8 cellular contexts compared by ENCODE assay signal in the genomic region with DNA sequence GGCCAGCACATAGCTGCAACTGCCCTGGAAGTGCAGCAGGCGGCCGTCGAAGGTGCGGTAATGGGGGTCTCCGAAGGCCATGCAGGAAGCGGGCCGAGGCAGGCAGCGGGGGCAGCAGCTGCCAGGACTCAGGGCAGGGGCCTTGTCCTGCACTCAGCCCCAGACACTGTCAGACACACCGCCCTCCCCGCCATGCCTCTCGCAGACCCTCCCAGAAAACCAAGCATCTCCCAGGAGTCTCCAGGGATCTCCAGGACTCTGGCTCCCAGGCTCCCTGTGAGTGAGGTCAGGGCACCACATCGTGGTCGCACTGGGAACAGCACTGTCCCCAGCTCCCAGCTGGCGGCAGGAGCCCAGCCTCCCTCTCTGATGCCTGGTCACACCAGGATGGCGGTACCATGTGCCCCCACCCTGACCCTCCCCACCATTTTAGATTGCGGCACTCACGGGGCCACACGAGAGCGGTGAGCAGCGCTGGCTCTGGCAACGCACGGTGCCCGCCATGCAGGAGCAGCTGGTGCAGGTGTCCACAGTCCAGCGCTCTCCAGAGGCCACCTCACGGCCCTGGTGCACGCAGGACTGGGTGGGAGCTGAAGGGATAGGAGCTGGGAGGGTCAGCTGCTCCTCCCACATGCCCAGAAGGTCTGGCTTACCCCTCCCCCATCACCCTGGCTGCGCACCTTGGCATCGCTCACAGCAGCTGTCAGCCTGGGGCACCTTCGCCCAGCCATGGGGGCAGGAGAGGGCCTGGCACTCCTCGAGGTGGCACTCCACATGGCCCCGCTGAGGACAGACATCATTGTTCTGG. TPM values are rescaled to one million over a fixed set of nuclear protein-coding genes. Genes with fewer than 3 reads are reported as not detected.
A peak's percentile ranks its signal among the peaks of the same experiment; 100 is the strongest.
DNase-seq lines count a peak whose midpoint lies in the region; ATAC-seq and TF ChIP-seq lines count a peak whose summit lies in the region.

No MANE protein-coding gene starts in this region.

- H3K4me1 ChIP-seq in liver (ENCODE audit: control insufficient read depth in 4 of 4, insufficient read depth in 4 of 4, low read length in 3 of 4): peaks cover 0 to 7% (median 0%) of the 10 kb centered on the region in 4 donors
- H3K4me1 ChIP-seq in uterus: no peaks in the 10 kb centered on the region

- no peak overlapping the region for H3K27ac Mint-ChIP-seq in immature natural killer cell

- H3K27me3 ChIP-seq in liver (ENCODE audit: control insufficient read depth in 4 of 4, insufficient read depth in 4 of 4, low read length in 3 of 4): no peaks in the 10 kb centered on the region
- H3K27me3 ChIP-seq in uterus: no peaks in the 10 kb centered on the region

- no peak overlapping the region for H3K4me3 Mint-ChIP-seq in immature natural killer cell

- peaks cover 0 to 5% (median 2%) of the 10 kb centered on the region in 3 donors for H3K27me3 Mint-ChIP-seq in immature natural killer cell (ENCODE audit: low read depth in 3 of 3)

- H3K36me3 ChIP-seq in liver (ENCODE audit: control insufficient read depth in 4 of 4, insufficient read depth in 3 of 4, low read depth in 1 of 4, low read length in 3 of 4) (no peaks in the 10 kb centered on the region), uterus (no peaks in the 10 kb centered on the region)

- no peaks in the 10 kb centered on the region for H3K9me3 Mint-ChIP-seq in immature natural killer cell

- peak; percentile 58 for TF ChIP-seq CTCF in GM12875 (IDR thresholded peaks at IDR 0.05; ENCODE audit: borderline replicate concordance, insufficient read depth, low read depth, low read length)
- TF ChIP-seq CTCF in liver (IDR thresholded peaks at IDR 0.05; ENCODE audit: low read depth, low read length, missing input control): peak; percentile 81
- peak; percentile 71 to 90 (median 84) for TF ChIP-seq CTCF in uterus (IDR thresholded peaks at IDR 0.05)

- H3K4me3 ChIP-seq in GM12875 (ENCODE audit: low read depth, low read length) (no peak overlapping the region), liver (ENCODE audit: low read depth in 1 of 3, low read length in 3 of 3) (no peak overlapping the region), uterus (no peak overlapping the region)

- H3K4me1 Mint-ChIP-seq in immature natural killer cell: no peaks in the 10 kb centered on the region

- H3K27ac ChIP-seq in caudate nucleus (ENCODE audit: low read depth, low read length) (no peak overlapping the region), liver (ENCODE audit: low read depth in 1 of 2, low read length in 2 of 2) (no peak overlapping the region), uterus (no peak overlapping the region)

- intact Hi-C loops in uterus (cut with DNase I; ENCODE audit: low total_unique reads): no loop called here

- no peak overlapping the region for H3K9ac ChIP-seq in liver (ENCODE audit: low read depth in 1 of 2, low read length in 2 of 2)

- DNase-seq in 8988T (peak; percentile 93), NCI-H526 treated with DMSO at 0.1 percent for 48 hours (lab: John Stamatoyannopoulos, UW) (peak; percentile 48), caudate nucleus (lab: John Stamatoyannopoulos, UW) (peak in 58 of 61 donors; percentile 6 to 80 (median 50)), uterus (peak; percentile 53 to 64), immature natural killer cell (no peak)

- no peaks in the 10 kb centered on the region for H3K36me3 Mint-ChIP-seq in immature natural killer cell

- ATAC-seq in GM19351 (IDR thresholded peaks at IDR 0.05; ENCODE audit: unreplicated experiment): no peak

- no peaks in the 10 kb centered on the region for H3K9me3 ChIP-seq in liver (ENCODE audit: control insufficient read depth in 4 of 4, low read length in 3 of 4)
- no peaks in the 10 kb centered on the region for H3K9me3 ChIP-seq in uterus

- TF ChIP-seq RAD21 in liver (IDR thresholded peaks at IDR 0.05): peak; percentile 83 to 88

- WGBS in liver: 52% methylated on average over 31 of the region's 31 CpGs

- TF ChIP-seq POLR2A in uterus (IDR thresholded peaks at IDR 0.05): no peak

TF ChIP-seq in liver, 16 proteins besides CTCF, POLR2A, EP300 and RAD21:
- TF ChIP-seq, protein P1, sequence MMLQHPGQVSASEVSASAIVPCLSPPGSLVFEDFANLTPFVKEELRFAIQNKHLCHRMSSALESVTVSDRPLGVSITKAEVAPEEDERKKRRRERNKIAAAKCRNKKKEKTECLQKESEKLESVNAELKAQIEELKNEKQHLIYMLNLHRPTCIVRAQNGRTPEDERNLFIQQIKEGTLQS (IDR thresholded peaks at IDR 0.05): no peak
- no peak for TF ChIP-seq SP1 (IDR thresholded peaks at IDR 0.05)
- no peak for TF ChIP-seq NR2F2 (IDR thresholded peaks at IDR 0.05)
- no peak for TF ChIP-seq HNF4A (conservative IDR thresholded peaks at IDR 0.05)
- TF ChIP-seq EGR1 (IDR thresholded peaks at IDR 0.05; ENCODE audit: low read depth in 2 of 2): no peak
- no peak for TF ChIP-seq YY1 (IDR thresholded peaks at IDR 0.05)
- TF ChIP-seq, protein P2, sequence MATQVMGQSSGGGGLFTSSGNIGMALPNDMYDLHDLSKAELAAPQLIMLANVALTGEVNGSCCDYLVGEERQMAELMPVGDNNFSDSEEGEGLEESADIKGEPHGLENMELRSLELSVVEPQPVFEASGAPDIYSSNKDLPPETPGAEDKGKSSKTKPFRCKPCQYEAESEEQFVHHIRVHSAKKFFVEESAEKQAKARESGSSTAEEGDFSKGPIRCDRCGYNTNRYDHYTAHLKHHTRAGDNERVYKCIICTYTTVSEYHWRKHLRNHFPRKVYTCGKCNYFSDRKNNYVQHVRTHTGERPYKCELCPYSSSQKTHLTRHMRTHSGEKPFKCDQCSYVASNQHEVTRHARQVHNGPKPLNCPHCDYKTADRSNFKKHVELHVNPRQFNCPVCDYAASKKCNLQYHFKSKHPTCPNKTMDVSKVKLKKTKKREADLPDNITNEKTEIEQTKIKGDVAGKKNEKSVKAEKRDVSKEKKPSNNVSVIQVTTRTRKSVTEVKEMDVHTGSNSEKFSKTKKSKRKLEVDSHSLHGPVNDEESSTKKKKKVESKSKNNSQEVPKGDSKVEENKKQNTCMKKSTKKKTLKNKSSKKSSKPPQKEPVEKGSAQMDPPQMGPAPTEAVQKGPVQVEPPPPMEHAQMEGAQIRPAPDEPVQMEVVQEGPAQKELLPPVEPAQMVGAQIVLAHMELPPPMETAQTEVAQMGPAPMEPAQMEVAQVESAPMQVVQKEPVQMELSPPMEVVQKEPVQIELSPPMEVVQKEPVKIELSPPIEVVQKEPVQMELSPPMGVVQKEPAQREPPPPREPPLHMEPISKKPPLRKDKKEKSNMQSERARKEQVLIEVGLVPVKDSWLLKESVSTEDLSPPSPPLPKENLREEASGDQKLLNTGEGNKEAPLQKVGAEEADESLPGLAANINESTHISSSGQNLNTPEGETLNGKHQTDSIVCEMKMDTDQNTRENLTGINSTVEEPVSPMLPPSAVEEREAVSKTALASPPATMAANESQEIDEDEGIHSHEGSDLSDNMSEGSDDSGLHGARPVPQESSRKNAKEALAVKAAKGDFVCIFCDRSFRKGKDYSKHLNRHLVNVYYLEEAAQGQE (IDR thresholded peaks at IDR 0.05): no peak
- no peak for TF ChIP-seq FOXA2 (IDR thresholded peaks at IDR 0.05)
- no peak for TF ChIP-seq FOXA1 (IDR thresholded peaks at IDR 0.05)
- no peak for TF ChIP-seq TAF1 (conservative IDR thresholded peaks at IDR 0.05)
- TF ChIP-seq JUND (IDR thresholded peaks at IDR 0.05): no peak
- TF ChIP-seq, protein P3, sequence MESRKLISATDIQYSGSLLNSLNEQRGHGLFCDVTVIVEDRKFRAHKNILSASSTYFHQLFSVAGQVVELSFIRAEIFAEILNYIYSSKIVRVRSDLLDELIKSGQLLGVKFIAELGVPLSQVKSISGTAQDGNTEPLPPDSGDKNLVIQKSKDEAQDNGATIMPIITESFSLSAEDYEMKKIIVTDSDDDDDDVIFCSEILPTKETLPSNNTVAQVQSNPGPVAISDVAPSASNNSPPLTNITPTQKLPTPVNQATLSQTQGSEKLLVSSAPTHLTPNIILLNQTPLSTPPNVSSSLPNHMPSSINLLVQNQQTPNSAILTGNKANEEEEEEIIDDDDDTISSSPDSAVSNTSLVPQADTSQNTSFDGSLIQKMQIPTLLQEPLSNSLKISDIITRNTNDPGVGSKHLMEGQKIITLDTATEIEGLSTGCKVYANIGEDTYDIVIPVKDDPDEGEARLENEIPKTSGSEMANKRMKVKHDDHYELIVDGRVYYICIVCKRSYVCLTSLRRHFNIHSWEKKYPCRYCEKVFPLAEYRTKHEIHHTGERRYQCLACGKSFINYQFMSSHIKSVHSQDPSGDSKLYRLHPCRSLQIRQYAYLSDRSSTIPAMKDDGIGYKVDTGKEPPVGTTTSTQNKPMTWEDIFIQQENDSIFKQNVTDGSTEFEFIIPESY (IDR thresholded peaks at IDR 0.05): no peak
- TF ChIP-seq, protein P4, sequence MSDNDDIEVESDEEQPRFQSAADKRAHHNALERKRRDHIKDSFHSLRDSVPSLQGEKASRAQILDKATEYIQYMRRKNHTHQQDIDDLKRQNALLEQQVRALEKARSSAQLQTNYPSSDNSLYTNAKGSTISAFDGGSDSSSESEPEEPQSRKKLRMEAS (IDR thresholded peaks at IDR 0.05): no peak
- TF ChIP-seq RXRA (IDR thresholded peaks at IDR 0.05): no peak

RNA-seq across cellular contexts. Expression of a gene that starts 17.5 kb away (rescaled TPM):
- total RNA-seq in liver (10 to 100 TPM; 23.1 to 25.6 TPM), uterus (100 to 1,000 TPM in 1 of 4 donors, 10 to 100 TPM in 3; 31.2 to 137 (median 61.3) TPM)
- polyA plus RNA-seq in liver (100 to 1,000 TPM in 1 of 2 donors, 10 to 100 TPM in 1; 68.6 to 111 TPM), immature natural killer cell (100 to 1,000 TPM; 358 to 616 (median 487) TPM)

RNA-seq across cellular contexts. Expression of a gene that starts 30.4 kb away (rescaled TPM):
- total RNA-seq in liver (under 1 TPM; 0.05 to 0.08 TPM), uterus (1 to 10 TPM in 1 of 4 donors, under 1 TPM in 1, not detected in 2; 0.18 to 3.5 TPM)
- polyA plus RNA-seq in liver (under 1 TPM in 1 of 2 donors, not detected in 1; 0.02 TPM), immature natural killer cell (under 1 TPM in 1 of 3 donors, not detected in 2; 0.16 TPM)

RNA-seq across cellular contexts. Expression of a gene that starts 49.9 kb away (rescaled TPM):
- total RNA-seq in liver (1 to 10 TPM in 1 of 2 donors, under 1 TPM in 1; 0.70 to 2.3 TPM), uterus (100 to 1,000 TPM in 2 of 4 donors, 10 to 100 TPM in 2; 16.5 to 126 (median 105) TPM)
- polyA plus RNA-seq in liver (under 1 TPM; 0.03 to 0.37 TPM), immature natural killer cell (not detected)

RNA-seq across cellular contexts. Expression of a gene that starts 57.6 kb away (rescaled TPM):
- 1 to 10 TPM; 4.4 to 6.2 TPM for total RNA-seq in liver
- 1 to 10 TPM; 4.3 to 4.6 TPM for polyA plus RNA-seq in liver
- 10 to 100 TPM in 1 of 4 donors, 1 to 10 TPM in 3; 2.0 to 52.5 (median 4.5) TPM for total RNA-seq in uterus
- polyA plus RNA-seq in immature natural killer cell: 10 to 100 TPM; 14.2 to 31.7 (median 25.6) TPM

Comparison
In these comparisons a context has a peak if more than half of its experiments do, and no peak if none do; other contexts are left out.
1. DNase-seq: peak in 8988T (single experiment), NCI-H526 treated with DMSO at 0.1 percent for 48 hours (single experiment), caudate nucleus (58 of 61) and uterus (2 of 2); none in immature natural killer cell (0 of 3).
2. RNA of a gene that starts 49.9 kb away (total RNA-seq): 16.5 to 126 TPM in uterus; 0.70 to 2.3 TPM in liver; every median in the first group is over 4 times any median in the second.
3. Peak in every context shown above with its lines, with median percentiles within 50 percentile points of each other: CTCF ChIP-seq.